In genomic region chr22:45861259-45861658, GRCh38 we compare ENCODE assay signal across 26 cellular contexts.
"Had no signal": no experiment of that assay in that cellular context is flagged by ENCODE, and none has a peak within 500 bp of the region (broad histone marks: within the 10 kb centered on the region; RNA-seq: fewer than 3 reads in every experiment).

No MANE protein-coding gene starts in this region.

- H3K36me3 ChIP-seq: cardiac muscle cell, SJCRH30 had no signal

- DNase-seq: activated CD4-positive, alpha-beta memory T cell treated with anti-CD3 and anti-CD28 coated beads, Interleukin-2, amount 10 ng/mL, durations not matched to agents 7 days and 5 days; activated CD4-positive, alpha-beta T cell treated with anti-CD3 and anti-CD28 coated beads for 36 hours; activated CD4-positive, alpha-beta T cell treated with anti-CD3 and anti-CD28 coated beads, Interleukin-2, amount 50 U/mL, for 1 hour; activated CD4-positive, CD25-positive, alpha-beta regulatory T cell; activated effector memory CD4-positive, alpha-beta T cell treated with anti-CD3 and anti-CD28 coated beads, Interleukin-2, amount 50 U/mL, for 16 hours; activated naive CD4-positive, alpha-beta T cell treated with Interleukin-2 at 50 U/mL for 16 hours; activated naive CD8-positive, alpha-beta T cell treated with anti-CD3 and anti-CD28 coated beads, Interleukin-2, amount 50 U/mL, for 24 hours; activated T-cell treated with anti-CD3 and anti-CD28 coated beads, Interleukin-2, amount 50 U/mL, for 24 hours; amniotic stem cell; body of pancreas; KG1; NCI-H1092; NCI-H1417; NCI-H1930; NCI-H2171; NCI-H226; NCI-H510A; NCI-H69; PC-9; SJCRH30; SK-N-SH; T-helper 1 cell had no signal

- H3K27me3 ChIP-seq: ascending aorta, body of pancreas, SJCRH30 had no signal

- H3K4me2 ChIP-seq: PC-9, SK-N-SH had no signal

- H3K9me3 ChIP-seq: ascending aorta, body of pancreas, SJCRH30, SK-N-SH had no signal

- H2AFZ ChIP-seq: PC-9 had no signal

- ATAC-seq: activated CD4-positive, alpha-beta T cell treated with anti-CD3 and anti-CD28 coated beads for 36 hours; activated naive CD4-positive, alpha-beta T cell treated with anti-CD3 and anti-CD28 coated beads, Interleukin-2, amount 50 U/mL, for 72 hours; activated naive CD8-positive, alpha-beta T cell treated with anti-CD3 and anti-CD28 coated beads, Interleukin-2, amount 50 U/mL, for 24 hours; body of pancreas had no signal

- H3K9ac ChIP-seq: SK-N-SH had no signal

- H3K4me1 ChIP-seq: body of pancreas, SJCRH30 had no signal

- H3K4me3 ChIP-seq: ascending aorta, body of pancreas, cardiac muscle cell, PC-9, SJCRH30 had no signal

- H3K27ac ChIP-seq: ascending aorta, body of pancreas, cardiac muscle cell, PC-9, SJCRH30, VCaP had no signal
